10 cellular contexts compared by ENCODE assay signal in the genomic region with DNA sequence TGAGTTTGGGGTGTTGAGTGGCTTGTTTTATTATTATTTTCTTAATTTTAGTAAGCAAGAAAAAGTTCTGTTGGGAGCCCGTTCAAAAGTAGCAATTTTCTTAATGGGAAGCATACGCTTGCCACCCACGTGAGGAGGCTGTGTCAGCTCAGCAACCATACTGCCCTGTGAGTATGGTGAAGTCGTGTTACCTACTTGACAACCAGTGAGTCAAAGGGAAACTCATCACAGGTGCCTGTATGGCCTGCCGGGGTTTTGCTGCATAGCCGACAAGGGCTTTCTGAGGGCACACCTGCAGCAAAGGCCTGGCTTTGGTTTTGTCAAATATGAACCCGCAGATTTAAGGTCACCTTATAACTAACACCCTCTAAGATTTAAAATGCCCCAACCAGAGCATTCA. TPM values are rescaled to one million over a fixed set of nuclear protein-coding genes. Genes with fewer than 3 reads are reported as not detected.
DNase-seq lines count a peak whose midpoint lies in the region; ATAC-seq and TF ChIP-seq lines count a peak whose summit lies in the region.
"Had no signal": no experiment of that assay in that cellular context is flagged by ENCODE, and none has a peak within 500 bp of the region (broad histone marks: within the 10 kb centered on the region; RNA-seq: fewer than 3 reads in every experiment).

No MANE protein-coding gene starts in this region.

- H3K36me3 Mint-ChIP-seq in naive thymus-derived CD4-positive, alpha-beta T cell = peaks cover 0 to 13% (median 8%) of the 10 kb centered on the region in 5 donors

- DNase-seq in T-helper 22 cell (ENCODE audit: low read depth) (peak; percentile 2), NCI-H2107 (lab: John Stamatoyannopoulos, UW) (no peak), coronary artery (ENCODE audit: low spot score) (no peak), tibial nerve (ENCODE audit: low spot score in 2 of 2) (no peak), omental fat pad (ENCODE audit: low spot score) (no peak)
- DNase-seq in naive thymus-derived CD4-positive, alpha-beta T cell = peak in 5 of 9 donors; percentile 5 to 45 (median 32)

- POLR2A ChIA-PET in naive thymus-derived CD4-positive, alpha-beta T cell (lab: Charles Lee) = interaction anchor here (0.7 to 7.0 kb wide), 13 partner anchors 12 to 354 kb away, joined by 3 to 97 read pairs (median 4); a partner anchor contains a TSS

- peak overlapping the region; percentile 39 to 83 (median 70) for H3K4me3 Mint-ChIP-seq in naive thymus-derived CD4-positive, alpha-beta T cell

- intact Hi-C loops in naive thymus-derived CD4-positive, alpha-beta T cell (cut with micrococcal nuclease) = loop anchor here (1.0 to 2.0 kb wide), 6 partner anchors 12 to 45 kb away; a partner anchor contains a TSS

- TF ChIP-seq CTCF in coronary artery (IDR thresholded peaks at IDR 0.05) = no peak
- no peak for TF ChIP-seq CTCF in tibial nerve (IDR thresholded peaks at IDR 0.05)
- no peak for TF ChIP-seq CTCF in omental fat pad (IDR thresholded peaks at IDR 0.05)

- CTCF ChIA-PET in naive thymus-derived CD4-positive, alpha-beta T cell (lab: Charles Lee) = interaction anchor here (1.1 to 1.9 kb wide), 3 partner anchors 11 to 45 kb away, joined by 3 to 15 read pairs (median 3); a partner anchor contains a TSS

- H3K9me3 Mint-ChIP-seq in naive thymus-derived CD4-positive, alpha-beta T cell = no peaks in the 10 kb centered on the region

- no peak for TF ChIP-seq POLR2A in tibial nerve (IDR thresholded peaks at IDR 0.05)

- H3K4me1 Mint-ChIP-seq in naive thymus-derived CD4-positive, alpha-beta T cell = peaks cover 48 to 85% (median 79%) of the 10 kb centered on the region in 7 donors

- H3K36me3 ChIP-seq in naive thymus-derived CD4-positive, alpha-beta T cell (ENCODE audit: control insufficient read depth in 2 of 3, insufficient read depth in 3 of 3, low read length in 3 of 3) = no peaks in the 10 kb centered on the region
- no peaks in the 10 kb centered on the region for H3K36me3 ChIP-seq in tibial nerve
- H3K36me3 ChIP-seq: breast epithelium had no signal

- 83 to 89% methylated on average over 7 of the region's 7 CpGs for WGBS in tibial nerve, 2 donors

- H3K27me3 Mint-ChIP-seq in naive thymus-derived CD4-positive, alpha-beta T cell = no peaks in the 10 kb centered on the region

- no peak overlapping the region for H3K4me3 ChIP-seq in naive thymus-derived CD4-positive, alpha-beta T cell (ENCODE audit: low read length)
- H3K4me3 ChIP-seq in coronary artery = no peak overlapping the region
- no peak overlapping the region for H3K4me3 ChIP-seq in tibial nerve
- H3K4me3 ChIP-seq: breast epithelium, lung had no signal

- ATAC-seq in GM18517 (IDR thresholded peaks at IDR 0.05; ENCODE audit: unreplicated experiment) (peak; percentile 81), HG02840 (IDR thresholded peaks at IDR 0.05; ENCODE audit: low FRiP score, unreplicated experiment) (peak; percentile 68), omental fat pad (ENCODE audit: low FRiP score) (no peak)
- ATAC-seq in naive thymus-derived CD4-positive, alpha-beta T cell = peak; percentile 62

- no peak for TF ChIP-seq EP300 in tibial nerve (IDR thresholded peaks at IDR 0.05)

- H3K27ac Mint-ChIP-seq in naive thymus-derived CD4-positive, alpha-beta T cell = peak overlapping the region; percentile 91 to 100 (median 96)

- H3K27me3 ChIP-seq in naive thymus-derived CD4-positive, alpha-beta T cell (ENCODE audit: control insufficient read depth in 2 of 2, insufficient read depth in 2 of 2, low read length in 2 of 2) = no peaks in the 10 kb centered on the region
- no peaks in the 10 kb centered on the region for H3K27me3 ChIP-seq in tibial nerve
- H3K27me3 ChIP-seq: breast epithelium had no signal

- no peaks in the 10 kb centered on the region for H3K9me3 ChIP-seq in naive thymus-derived CD4-positive, alpha-beta T cell (ENCODE audit: control insufficient read depth in 2 of 3, low read length in 3 of 3)
- H3K9me3 ChIP-seq in tibial nerve = no peaks in the 10 kb centered on the region
- H3K9me3 ChIP-seq: breast epithelium had no signal

- peak overlapping the region; percentile 71 for H3K27ac ChIP-seq in naive thymus-derived CD4-positive, alpha-beta T cell (ENCODE audit: low read depth, low read length)
- H3K27ac ChIP-seq in coronary artery = no peak overlapping the region
- no peak overlapping the region for H3K27ac ChIP-seq in tibial nerve

- H3K4me1 ChIP-seq in naive thymus-derived CD4-positive, alpha-beta T cell (ENCODE audit: control insufficient read depth in 2 of 2, insufficient read depth in 2 of 2, low read length in 2 of 2) = peaks cover 3 to 76% of the 10 kb centered on the region in 2 donors
- peaks cover 0 to 38% (median 23%) of the 10 kb centered on the region in 4 donors for H3K4me1 ChIP-seq in tibial nerve
- H3K4me1 ChIP-seq: breast epithelium had no signal

RNA-seq across cellular contexts. Expression of a gene that starts 31.1 kb away (rescaled TPM):
- 10 to 100 TPM; 22.2 to 65.3 (median 56.6) TPM for total RNA-seq in naive thymus-derived CD4-positive, alpha-beta T cell
- polyA plus RNA-seq in naive thymus-derived CD4-positive, alpha-beta T cell = 1 to 10 TPM; 2.9 to 9.2 TPM
- 1 to 10 TPM; 6.1 to 9.8 (median 9.0) TPM for total RNA-seq in tibial nerve
- total RNA-seq in omental fat pad = 10 to 100 TPM in 3 of 4 donors, 1 to 10 TPM in 1; 2.8 to 19.5 (median 14.2) TPM

Comparison
In these comparisons a context has a peak if more than half of its experiments do, and no peak if none do; other contexts are left out.
1. DNase-seq: peak in T-helper 22 cell (single experiment) and naive thymus-derived CD4-positive, alpha-beta T cell (5 of 9); none in NCI-H2107 (single experiment), coronary artery (single experiment), tibial nerve (0 of 2) and omental fat pad (single experiment).